Comparison of ENCODE assay signal across 8 cellular contexts in genomic region chr1:146472192-146472861, GRCh38.
DNase-seq lines count a peak whose midpoint lies in the region; ATAC-seq and TF ChIP-seq lines count a peak whose summit lies in the region.
"Not testable (repeated sequence)": the region's sequence is repeated elsewhere in the genome, so short reads cannot be mapped to it uniquely, and the experiment has no call there.

No MANE protein-coding gene starts in this region.

- not testable (repeated sequence) for BruUV-seq in PC-9 (replicated peaks; lab: Mats Ljungman, UMichigan)

- POLR2A ChIA-PET in AG04450 (lab: Yijun Ruan, JAX); PC-9 (lab: Charles Lee; ENCODE audit: unreplicated experiment): not testable (repeated sequence)

- TF ChIP-seq CTCF in AG04450 (IDR thresholded peaks at IDR 0.05; ENCODE audit: low read depth, low read length); KMS-11 (conservative IDR thresholded peaks at IDR 0.05; ENCODE audit: low read depth, low read length); PC-9 (conservative IDR thresholded peaks at IDR 0.05); lower lobe of right lung (IDR thresholded peaks at IDR 0.05): not testable (repeated sequence)

- H3K9me2 ChIP-seq in PC-9 (ENCODE audit: insufficient read depth) = not testable (repeated sequence)

- not testable (repeated sequence) for H3K9me3 ChIP-seq in AG04450 (ENCODE audit: control insufficient read depth, insufficient read depth, low read length); PC-9 (ENCODE audit: insufficient read depth, low read depth); lower lobe of right lung

- H3K27me3 ChIP-seq in AG04450 (ENCODE audit: control insufficient read depth, insufficient read depth, low read length); KMS-11 (ENCODE audit: insufficient read depth, low read depth); PC-9 (ENCODE audit: insufficient read depth, low read depth); lower lobe of right lung (ENCODE audit: low read depth): not testable (repeated sequence)

- not testable (repeated sequence) for H3K36me3 ChIP-seq in KMS-11 (ENCODE audit: insufficient read depth); PC-9 (ENCODE audit: low read depth); lower lobe of right lung

- ATAC-seq in GM21390 (IDR thresholded peaks at IDR 0.05; ENCODE audit: unreplicated experiment) (peak; percentile 88), lower lobe of right lung (peak; percentile 96 to 99)

- H3K27ac ChIP-seq in AG04450 (ENCODE audit: low read depth, low read length); PC-9: not testable (repeated sequence)
- peak overlapping the region; percentile 15; the same call in 1 of the 2 replicates for H3K27ac ChIP-seq in KMS-11
- peak overlapping the region; percentile 61 for H3K27ac ChIP-seq in lower lobe of right lung

- H3K4me2 ChIP-seq in KMS-11 (peak overlapping the region; percentile 49), PC-9 (peak overlapping the region; percentile 79)

- CTCF ChIA-PET in AG04450 (lab: Charles Lee); PC-9 (lab: Charles Lee): not testable (repeated sequence)

- intact Hi-C loops in PC-9 (cut with micrococcal nuclease; ENCODE audit: unreplicated experiment); lower lobe of right lung (cut with DNase I): not testable (repeated sequence)

- H3K79me2 ChIP-seq in KMS-11 (ENCODE audit: insufficient read depth, low read depth); PC-9 (ENCODE audit: low read depth): not testable (repeated sequence)

- H4K20me1 ChIP-seq in KMS-11 (ENCODE audit: insufficient read depth); PC-9 (ENCODE audit: insufficient read depth): not testable (repeated sequence)

- H3K4me3 ChIP-seq in AG04450 (ENCODE audit: low read depth, low read length) (peak overlapping the region; percentile 42), PC-9 (peak overlapping the region; percentile 57), lower lobe of right lung (peak overlapping the region; percentile 58)
- not testable (repeated sequence) for H3K4me3 ChIP-seq in KMS-11 (IDR thresholded peaks at IDR 0.05; ENCODE audit: insufficient read depth, low read depth, low read length)

- not testable (repeated sequence) for H3K4me1 ChIP-seq in KMS-11 (ENCODE audit: low read depth, poor library complexity, severe bottlenecking); lower lobe of right lung
- peaks cover 25% of the 10 kb centered on the region for H3K4me1 ChIP-seq in PC-9 (replicated peaks; ENCODE audit: insufficient read depth)

- DNase-seq in AG04450 (ENCODE audit: low read depth, low spot score) = not testable (repeated sequence)
- DNase-seq in PC-9 (peak; percentile 35 to 65), lower lobe of right lung (peak; percentile 85)
- DNase-seq in activated CD8-positive, alpha-beta memory T cell treated with anti-CD3 and anti-CD28 coated beads, Interleukin-2, amount 50 U/mL, for 4 hours = peak; percentile 76
- DNase-seq in effector CD4-positive, alpha-beta T cell = peak; percentile 63
- DNase-seq in stimulated activated CD4-positive, alpha-beta T cell treated with anti-CD3 and anti-CD28 coated beads, Interleukin-1b, Interleukin-23, amount 100 ng/mL, for 4 hours (ENCODE audit: low read depth in 2 of 2) = peak; percentile 61 to 69

- H3F3A ChIP-seq in PC-9 (ENCODE audit: insufficient read depth, low read depth) = not testable (repeated sequence)

- H2AFZ ChIP-seq in KMS-11 (ENCODE audit: low read depth) (peak overlapping the region; percentile 67), PC-9 (peak overlapping the region; percentile 91)

- H3K9ac ChIP-seq in KMS-11 = peak overlapping the region; percentile 50; the same call in 1 of the 2 replicates
